ENCODE assay signal across 1 cellular context in the genomic region with DNA sequence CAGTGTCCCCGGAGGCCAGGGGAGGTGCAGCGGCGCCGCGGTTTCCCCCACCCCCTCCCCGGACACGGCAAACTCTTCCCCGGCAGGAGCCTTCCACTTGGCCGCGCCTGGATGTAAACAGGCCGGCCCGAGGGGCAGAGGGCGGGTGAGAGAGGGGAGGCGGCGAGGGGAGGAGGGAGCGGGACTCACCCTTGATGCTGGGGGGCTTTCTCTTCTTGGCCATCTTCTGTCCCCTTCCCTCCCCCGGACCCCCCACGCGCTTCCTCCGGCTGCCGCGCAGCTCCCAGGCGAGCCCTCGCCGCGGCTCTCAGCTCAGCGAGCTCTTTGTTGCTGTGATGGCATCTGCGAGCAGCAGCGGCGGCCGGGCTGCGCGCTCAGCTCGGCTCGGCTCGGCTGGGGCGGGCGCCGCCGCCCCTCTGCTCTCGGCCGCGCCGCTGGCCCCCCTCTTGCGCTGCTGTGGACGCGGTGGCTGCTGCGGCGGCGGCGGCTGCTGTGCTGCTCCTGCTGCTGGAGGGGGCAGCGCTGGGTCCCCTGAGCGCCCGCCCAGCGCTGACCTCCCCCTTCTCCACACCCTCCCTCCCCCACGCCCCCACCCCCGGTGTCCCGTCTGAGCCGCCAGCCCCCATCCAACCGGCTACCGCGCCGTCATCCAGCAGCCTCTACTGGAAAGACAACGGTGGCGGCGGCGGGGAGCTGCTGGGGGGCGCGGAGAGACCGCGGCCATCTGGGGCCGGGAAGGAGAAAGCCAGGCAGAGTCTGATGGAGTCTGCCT.
TF ChIP-seq lines count a peak whose summit lies in the region.

No MANE protein-coding gene starts in this region.

TF ChIP-seq in K562, 482 proteins besides CTCF, POLR2A, EP300 and RAD21:
- no peak for TF ChIP-seq MTA3 (IDR thresholded peaks at IDR 0.05; ENCODE audit: borderline replicate concordance)
- TF ChIP-seq, protein P1, sequence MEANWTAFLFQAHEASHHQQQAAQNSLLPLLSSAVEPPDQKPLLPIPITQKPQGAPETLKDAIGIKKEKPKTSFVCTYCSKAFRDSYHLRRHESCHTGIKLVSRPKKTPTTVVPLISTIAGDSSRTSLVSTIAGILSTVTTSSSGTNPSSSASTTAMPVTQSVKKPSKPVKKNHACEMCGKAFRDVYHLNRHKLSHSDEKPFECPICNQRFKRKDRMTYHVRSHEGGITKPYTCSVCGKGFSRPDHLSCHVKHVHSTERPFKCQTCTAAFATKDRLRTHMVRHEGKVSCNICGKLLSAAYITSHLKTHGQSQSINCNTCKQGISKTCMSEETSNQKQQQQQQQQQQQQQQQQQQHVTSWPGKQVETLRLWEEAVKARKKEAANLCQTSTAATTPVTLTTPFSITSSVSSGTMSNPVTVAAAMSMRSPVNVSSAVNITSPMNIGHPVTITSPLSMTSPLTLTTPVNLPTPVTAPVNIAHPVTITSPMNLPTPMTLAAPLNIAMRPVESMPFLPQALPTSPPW (CRISPR knock-in tag; IDR thresholded peaks at IDR 0.05): peak; percentile 37
- no peak for TF ChIP-seq SRSF9 (IDR thresholded peaks at IDR 0.05; ENCODE audit: borderline replicate concordance, low read depth, low read length)
- TF ChIP-seq, protein P2, sequence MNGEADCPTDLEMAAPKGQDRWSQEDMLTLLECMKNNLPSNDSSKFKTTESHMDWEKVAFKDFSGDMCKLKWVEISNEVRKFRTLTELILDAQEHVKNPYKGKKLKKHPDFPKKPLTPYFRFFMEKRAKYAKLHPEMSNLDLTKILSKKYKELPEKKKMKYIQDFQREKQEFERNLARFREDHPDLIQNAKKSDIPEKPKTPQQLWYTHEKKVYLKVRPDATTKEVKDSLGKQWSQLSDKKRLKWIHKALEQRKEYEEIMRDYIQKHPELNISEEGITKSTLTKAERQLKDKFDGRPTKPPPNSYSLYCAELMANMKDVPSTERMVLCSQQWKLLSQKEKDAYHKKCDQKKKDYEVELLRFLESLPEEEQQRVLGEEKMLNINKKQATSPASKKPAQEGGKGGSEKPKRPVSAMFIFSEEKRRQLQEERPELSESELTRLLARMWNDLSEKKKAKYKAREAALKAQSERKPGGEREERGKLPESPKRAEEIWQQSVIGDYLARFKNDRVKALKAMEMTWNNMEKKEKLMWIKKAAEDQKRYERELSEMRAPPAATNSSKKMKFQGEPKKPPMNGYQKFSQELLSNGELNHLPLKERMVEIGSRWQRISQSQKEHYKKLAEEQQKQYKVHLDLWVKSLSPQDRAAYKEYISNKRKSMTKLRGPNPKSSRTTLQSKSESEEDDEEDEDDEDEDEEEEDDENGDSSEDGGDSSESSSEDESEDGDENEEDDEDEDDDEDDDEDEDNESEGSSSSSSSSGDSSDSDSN (IDR thresholded peaks at IDR 0.05; ENCODE audit: borderline replicate concordance in 1 of 2, low read depth in 2 of 2, low read length in 2 of 2): 0 out of 4 replicates have a peak, but pooled peaks of 1 of the 2 experiments have one; percentile 34
- TF ChIP-seq KDM5B (IDR thresholded peaks at IDR 0.05; ENCODE audit: insufficient replicate concordance, low read depth, low read length): peak; percentile 13
